16 cellular contexts compared by ENCODE assay signal in genomic region chr3:29972594-29972993, GRCh38.
DNase-seq lines count a peak whose midpoint lies in the region; ATAC-seq, FAIRE-seq and TF ChIP-seq lines count a peak whose summit lies in the region.
"Had no signal": no experiment of that assay in that cellular context is flagged by ENCODE, and none has a peak within 500 bp of the region (broad histone marks: within the 10 kb centered on the region; RNA-seq: fewer than 3 reads in every experiment).

No MANE protein-coding gene starts in this region.

- H3K36me3 ChIP-seq in ACC112 (ENCODE audit: insufficient read depth, low read length): peaks cover 7% of the 10 kb centered on the region; the same call in 1 of the 2 replicates
- no peaks in the 10 kb centered on the region; the same call in 1 of the 2 replicates for H3K36me3 ChIP-seq in HUES48 (ENCODE audit: control insufficient read depth, insufficient read depth, low read length)
- no peaks in the 10 kb centered on the region for H3K36me3 ChIP-seq in ectodermal cell (ENCODE audit: control insufficient read depth, insufficient read depth, low read length)
- H3K36me3 ChIP-seq in keratinocyte (ENCODE audit: control insufficient read depth in 2 of 2, extremely low read depth in 1 of 2, insufficient read depth in 2 of 2, low read length in 2 of 2): no peaks in the 10 kb centered on the region
- H3K36me3 ChIP-seq: BLaER1 had no signal

- H3K4me3 ChIP-seq in ACC112 (ENCODE audit: low read depth, low read length) (peak overlapping the region; percentile 28), HUES48 (ENCODE audit: low read depth, low read length) (peak overlapping the region; percentile 14; the same call in 1 of the 2 replicates), ectodermal cell (ENCODE audit: insufficient read depth, low read depth, low read length) (no peak overlapping the region), keratinocyte (ENCODE audit: control insufficient read depth in 2 of 3, extremely low read depth in 1 of 3, insufficient read depth in 2 of 3, low read depth in 1 of 3, low read length in 3 of 3) (no peak overlapping the region)
- H3K4me3 ChIP-seq: BLaER1 had no signal

- H3K79me2 ChIP-seq in ACC112 (ENCODE audit: control insufficient read depth, insufficient read depth, low read length, unreplicated experiment): no peaks in the 10 kb centered on the region
- no peaks in the 10 kb centered on the region for H3K79me2 ChIP-seq in keratinocyte (ENCODE audit: control insufficient read depth, insufficient read depth, low read length)

- H2AFZ ChIP-seq in ACC112 (ENCODE audit: low read length, unreplicated experiment): no peak overlapping the region
- H2AFZ ChIP-seq in keratinocyte (ENCODE audit: control insufficient read depth, low read length): no peak overlapping the region

- H4K20me1 ChIP-seq in keratinocyte (ENCODE audit: control insufficient read depth, extremely low read depth, insufficient read depth, low read length): no peaks in the 10 kb centered on the region
- H4K20me1 ChIP-seq: BLaER1 had no signal

- 0 to 6% methylated on average over 2 to 3 of the region's 3 CpGs for WGBS in ectodermal cell, 2 experiments

- FAIRE-seq in keratinocyte (lab: Jason Lieb, UNC): peak; percentile 26
- FAIRE-seq in GM19239 (lab: Jason Lieb, UNC): no peak
- FAIRE-seq: G401.6 had no signal

- peak overlapping the region; percentile 32 for H3K27ac ChIP-seq in ACC112 (ENCODE audit: low read depth, low read length)
- H3K27ac ChIP-seq in HUES48 (ENCODE audit: low read depth, low read length): peak overlapping the region; percentile 88
- H3K27ac ChIP-seq in ectodermal cell (ENCODE audit: insufficient read depth, low read depth, low read length, poor library complexity, severe bottlenecking): peak overlapping the region; percentile 77
- no peak overlapping the region for H3K27ac ChIP-seq in keratinocyte (ENCODE audit: control insufficient read depth, insufficient read depth, low read length)
- H3K27ac ChIP-seq: BLaER1 had no signal

- H3K4me2 ChIP-seq in keratinocyte (ENCODE audit: control insufficient read depth, extremely low read depth, insufficient read depth, low read depth, low read length): no peak overlapping the region
- H3K4me2 ChIP-seq: BLaER1 had no signal

- H3K4me1 ChIP-seq in ACC112 (ENCODE audit: control insufficient read depth, insufficient read depth, low read length, unreplicated experiment) (peaks cover 11% of the 10 kb centered on the region), HUES48 (ENCODE audit: control insufficient read depth, insufficient read depth, low read length) (peaks cover 24% of the 10 kb centered on the region), ectodermal cell (ENCODE audit: control insufficient read depth, insufficient read depth, low read length) (peaks cover 11% of the 10 kb centered on the region), keratinocyte (ENCODE audit: control insufficient read depth, extremely low read depth, insufficient read depth, low read length) (no peaks in the 10 kb centered on the region)
- H3K4me1 ChIP-seq: BLaER1 had no signal

- H3K9me1 ChIP-seq in keratinocyte (ENCODE audit: control insufficient read depth, extremely low read depth, insufficient read depth, low read length): no peaks in the 10 kb centered on the region

- DNase-seq in keratinocyte (ENCODE audit: low read depth, low spot score) (no peak), medulla oblongata (ENCODE audit: extremely low spot score) (no peak), GM19239 (ENCODE audit: insufficient read length, low spot score) (no peak)
- DNase-seq: activated naive CD8-positive, alpha-beta T cell treated with anti-CD3 and anti-CD28 coated beads for 36 hours; effector memory CD4-positive, alpha-beta T cell; MV-4-11; NCI-H226; T1000 had no signal

- TF ChIP-seq CTCF in keratinocyte (optimal IDR thresholded peaks at IDR 0.05 in 1 of 3, IDR thresholded peaks at IDR 0.05 in 1 of 3, conservative IDR thresholded peaks at IDR 0.05 in 1 of 3; ENCODE audit: extremely low read depth in 1 of 3, insufficient read depth in 2 of 3, low read length in 3 of 3): no peak

- H3K27me3 ChIP-seq in ACC112 (ENCODE audit: insufficient read depth, low read length): no peaks in the 10 kb centered on the region
- no peaks in the 10 kb centered on the region for H3K27me3 ChIP-seq in HUES48 (ENCODE audit: control insufficient read depth, insufficient read depth, low read length)
- H3K27me3 ChIP-seq in ectodermal cell (ENCODE audit: control insufficient read depth, insufficient read depth, low read length, poor library complexity, severe bottlenecking): no peaks in the 10 kb centered on the region
- H3K27me3 ChIP-seq in keratinocyte (ENCODE audit: control insufficient read depth, extremely low read depth, insufficient read depth, low read length): no peaks in the 10 kb centered on the region
- H3K27me3 ChIP-seq: BLaER1 had no signal

- H3K9me3 ChIP-seq in HUES48 (ENCODE audit: control insufficient read depth, insufficient read depth, low read length) (peaks cover 11% of the 10 kb centered on the region), ectodermal cell (ENCODE audit: control insufficient read depth, low read length) (no peaks in the 10 kb centered on the region), keratinocyte (ENCODE audit: control insufficient read depth, low read depth, low read length) (no peaks in the 10 kb centered on the region)
- H3K9me3 ChIP-seq: BLaER1 had no signal

- dilution Hi-C loops in keratinocyte (cut with MboI; ENCODE audit: extremely low pct_ligation_motif_present, low sequenced_read_pairs): no loop called here

- ATAC-seq in GM18861 (IDR thresholded peaks at IDR 0.05; ENCODE audit: unreplicated experiment) (no peak), HG02884 (IDR thresholded peaks at IDR 0.05; ENCODE audit: unreplicated experiment) (no peak)
- ATAC-seq: Panc1 had no signal

- H3K9ac ChIP-seq in HUES48 (ENCODE audit: low read depth, low read length): no peak overlapping the region
- no peak overlapping the region for H3K9ac ChIP-seq in keratinocyte (ENCODE audit: control insufficient read depth, extremely low read depth, insufficient read depth, low read length)
- H3K9ac ChIP-seq: BLaER1 had no signal

Comparison
In these comparisons a context has a peak if more than half of its experiments do, and no peak if none do; other contexts are left out.
1. H3K4me3 ChIP-seq: peak in ACC112 (single experiment) and HUES48 (single experiment); none in ectodermal cell (single experiment) and keratinocyte (0 of 3).